Comparison of ENCODE assay signal across 8 cellular contexts in genomic region chr16:5239472-5240277, GRCh38.
A peak's percentile ranks its signal among the peaks of the same experiment; 100 is the strongest.
DNase-seq lines count a peak whose midpoint lies in the region; ATAC-seq and TF ChIP-seq lines count a peak whose summit lies in the region.
"Not testable (repeated sequence)": the region's sequence is repeated elsewhere in the genome, so short reads cannot be mapped to it uniquely, and the experiment has no call there.

No MANE protein-coding gene starts in this region.

- H3K36me3 Mint-ChIP-seq in activated naive CD8-positive, alpha-beta T cell treated with anti-CD3 and anti-CD28 coated beads, Interleukin-2, amount 50 U/mL, for 24 hours (ENCODE audit: low read depth); naive thymus-derived CD4-positive, alpha-beta T cell: not testable (repeated sequence)

- H3K27me3 ChIP-seq in naive thymus-derived CD4-positive, alpha-beta T cell (ENCODE audit: control insufficient read depth in 2 of 2, insufficient read depth in 2 of 2, low read length in 2 of 2), result not testable (repeated sequence)

- not testable (repeated sequence) for H3K4me1 Mint-ChIP-seq in activated naive CD8-positive, alpha-beta T cell treated with anti-CD3 and anti-CD28 coated beads, Interleukin-2, amount 50 U/mL, for 24 hours; naive thymus-derived CD4-positive, alpha-beta T cell

- H3K4me1 ChIP-seq in naive thymus-derived CD4-positive, alpha-beta T cell (ENCODE audit: control insufficient read depth in 2 of 2, insufficient read depth in 2 of 2, low read length in 2 of 2), result not testable (repeated sequence)

- not testable (repeated sequence) for H3K9me3 ChIP-seq in naive thymus-derived CD4-positive, alpha-beta T cell (ENCODE audit: control insufficient read depth in 2 of 3, low read length in 3 of 3)

- CTCF ChIA-PET in naive thymus-derived CD4-positive, alpha-beta T cell (lab: Charles Lee), result not testable (repeated sequence)

- H3K36me3 ChIP-seq in naive thymus-derived CD4-positive, alpha-beta T cell (ENCODE audit: control insufficient read depth in 2 of 3, insufficient read depth in 3 of 3, low read length in 3 of 3), result not testable (repeated sequence)

- intact Hi-C loops in naive thymus-derived CD4-positive, alpha-beta T cell (cut with micrococcal nuclease), result not testable (repeated sequence)

- POLR2A ChIA-PET in naive thymus-derived CD4-positive, alpha-beta T cell (lab: Charles Lee), result not testable (repeated sequence)

- peaks cover 29% of the 10 kb centered on the region for H3K27me3 Mint-ChIP-seq in activated naive CD8-positive, alpha-beta T cell treated with anti-CD3 and anti-CD28 coated beads, Interleukin-2, amount 50 U/mL, for 24 hours
- peaks cover 23 to 48% (median 33%) of the 10 kb centered on the region in 5 donors for H3K27me3 Mint-ChIP-seq in naive thymus-derived CD4-positive, alpha-beta T cell

- DNase-seq in AG09309 (ENCODE audit: low read depth), result not testable (repeated sequence)
- DNase-seq in GM13976 (ENCODE audit: low spot score), result peak; percentile 80
- DNase-seq in NCI-H510A treated with DMSO at 0.1 percent for 48 hours (lab: John Stamatoyannopoulos, UW), result peak; percentile 1
- DNase-seq in activated CD4-positive, alpha-beta T cell treated with anti-CD3 and anti-CD28 coated beads for 48 hours, result peak; percentile 62
- DNase-seq in activated naive CD8-positive, alpha-beta T cell treated with anti-CD3 and anti-CD28 coated beads, Interleukin-2, amount 50 U/mL, for 24 hours, result peak; percentile 69
- peak; percentile 0 to 46 for DNase-seq in foreskin fibroblast
- DNase-seq in naive thymus-derived CD4-positive, alpha-beta T cell, result peak in 8 of 9 donors; percentile 15 to 77 (median 50)
- peak; percentile 11 to 36 (median 32) for DNase-seq in stimulated activated CD4-positive, alpha-beta T cell treated with anti-CD3 and anti-CD28 coated beads, TNF-alpha, amount 100 ng/mL, for 24 hours (ENCODE audit: low read depth in 3 of 3)

- in situ Hi-C loops in GM13976 (cut with MboI; ENCODE audit: low sequenced_read_pairs, unreplicated experiment), result loop anchor here (25.0 kb wide), 1 partner anchor 248 kb away; no protein-coding TSS in a partner anchor

- not testable (repeated sequence) for H3K4me3 ChIP-seq in AG09309 (ENCODE audit: control insufficient read depth, low read depth, low read length); foreskin fibroblast (ENCODE audit: low read depth in 1 of 2, low read length in 2 of 2); naive thymus-derived CD4-positive, alpha-beta T cell (ENCODE audit: low read length)

- H3K27ac ChIP-seq in naive thymus-derived CD4-positive, alpha-beta T cell (ENCODE audit: low read depth, low read length), result not testable (repeated sequence)

- H3K9me3 Mint-ChIP-seq in activated naive CD8-positive, alpha-beta T cell treated with anti-CD3 and anti-CD28 coated beads, Interleukin-2, amount 50 U/mL, for 24 hours; naive thymus-derived CD4-positive, alpha-beta T cell: not testable (repeated sequence)

- not testable (repeated sequence) for ATAC-seq in activated naive CD8-positive, alpha-beta T cell treated with anti-CD3 and anti-CD28 coated beads, Interleukin-2, amount 50 U/mL, for 24 hours; naive thymus-derived CD4-positive, alpha-beta T cell

- TF ChIP-seq CTCF in AG09309 (IDR thresholded peaks at IDR 0.05; ENCODE audit: control insufficient read depth, insufficient read depth, low read depth, low read length, missing control alignments) (peak; percentile 32), GM13976 (IDR thresholded peaks at IDR 0.05; ENCODE audit: borderline replicate concordance, control extremely low read depth, extremely low read depth, insufficient read depth, missing control alignments) (peak; percentile 78)
- TF ChIP-seq CTCF in foreskin fibroblast (IDR thresholded peaks at IDR 0.05; ENCODE audit: low read depth, low read length), result not testable (repeated sequence)

- H3K4me3 Mint-ChIP-seq in activated naive CD8-positive, alpha-beta T cell treated with anti-CD3 and anti-CD28 coated beads, Interleukin-2, amount 50 U/mL, for 24 hours, result peak overlapping the region; percentile 42
- H3K4me3 Mint-ChIP-seq in naive thymus-derived CD4-positive, alpha-beta T cell, result peak overlapping the region; percentile 52 to 83 (median 62)

- H3K27ac Mint-ChIP-seq in activated naive CD8-positive, alpha-beta T cell treated with anti-CD3 and anti-CD28 coated beads, Interleukin-2, amount 50 U/mL, for 24 hours; naive thymus-derived CD4-positive, alpha-beta T cell: not testable (repeated sequence)
